35 cellular contexts compared by ENCODE assay signal in the genomic region with DNA sequence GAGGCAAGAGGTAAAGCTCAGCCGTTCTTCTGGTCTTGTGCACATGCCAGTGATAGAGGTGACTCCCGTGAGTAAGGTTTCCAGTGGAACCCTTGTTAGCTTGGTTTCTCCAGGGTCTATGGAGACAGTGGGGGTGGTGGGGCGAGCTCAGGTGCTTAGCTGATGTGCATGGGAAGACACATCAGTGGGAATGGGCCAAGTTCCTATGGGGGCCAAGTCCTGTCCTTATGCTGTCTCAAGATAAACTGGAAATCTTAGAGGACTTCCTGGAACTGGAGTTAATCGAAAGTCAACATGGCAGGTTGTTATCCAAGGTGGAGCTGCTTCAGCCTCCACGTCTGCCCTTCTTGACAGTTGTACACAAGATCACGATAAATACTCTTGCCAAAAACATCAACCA.
"Had no signal": no experiment of that assay in that cellular context is flagged by ENCODE, and none has a peak within 500 bp of the region (broad histone marks: within the 10 kb centered on the region; RNA-seq: fewer than 3 reads in every experiment).

No MANE protein-coding gene starts in this region.

- H3K36me3 ChIP-seq: adrenal gland, brain microvascular endothelial cell, breast epithelium had no signal

- H3K36me3 Mint-ChIP-seq: activated CD4-positive, alpha-beta memory T cell treated with anti-CD3 and anti-CD28 coated beads for 36 hours; activated naive CD4-positive, alpha-beta T cell treated with anti-CD3 and anti-CD28 coated beads, Interleukin-2, amount 50 U/mL, for 72 hours; activated naive CD8-positive, alpha-beta T cell treated with anti-CD3 and anti-CD28 coated beads for 36 hours; T-cell had no signal

- H3K9me3 ChIP-seq: adrenal gland, body of pancreas, breast epithelium had no signal

- H3K27ac Mint-ChIP-seq: activated B cell treated with CpG ODN at 0.5 μM for 24 hours; activated CD4-positive, alpha-beta memory T cell treated with anti-CD3 and anti-CD28 coated beads for 36 hours; activated CD8-positive, alpha-beta T cell treated with anti-CD3 and anti-CD28 coated beads for 36 hours; activated naive CD4-positive, alpha-beta T cell treated with anti-CD3 and anti-CD28 coated beads for 36 hours; activated naive CD4-positive, alpha-beta T cell treated with anti-CD3 and anti-CD28 coated beads, Interleukin-2, amount 50 U/mL, for 72 hours; activated naive CD8-positive, alpha-beta T cell treated with anti-CD3 and anti-CD28 coated beads for 36 hours; activated T-cell treated with anti-CD3 and anti-CD28 coated beads, Interleukin-2, amount 50 U/mL, for 72 hours; activated T-helper 1 cell treated with anti-CD3 and anti-CD28 coated beads, Interleukin-12 subunit alpha, Interleukin-12 subunit beta, Interleukin-2, Interleukin-4 antibody, amounts not matched to agents 30 ng/mL and 10 ng/mL and 1 ng/mL, durations not matched to agents 14 hours and 24 hours and 36 hours; activated T-helper 17 cell treated with anti-CD3 and anti-CD28 coated beads, Interleukin-2, amount 50 U/mL, for 72 hours; T-cell; T-helper 2 cell treated with Interferon-gamma antibody and Interleukin-4, amounts not matched to agents 5 μg/mL and 100 μg/mL, for 36 hours had no signal

- H3K4me3 Mint-ChIP-seq: activated B cell treated with CpG ODN at 0.5 μM for 24 hours; activated CD4-positive, alpha-beta memory T cell treated with anti-CD3 and anti-CD28 coated beads for 36 hours; activated CD8-positive, alpha-beta T cell treated with anti-CD3 and anti-CD28 coated beads for 36 hours; activated naive CD4-positive, alpha-beta T cell treated with anti-CD3 and anti-CD28 coated beads for 36 hours; activated naive CD8-positive, alpha-beta T cell treated with anti-CD3 and anti-CD28 coated beads for 36 hours; activated T-cell treated with anti-CD3 and anti-CD28 coated beads, Interleukin-2, amount 50 U/mL, for 4 hours; activated T-cell treated with anti-CD3 and anti-CD28 coated beads, Interleukin-2, amount 50 U/mL, for 72 hours; activated T-helper 1 cell treated with anti-CD3 and anti-CD28 coated beads, Interleukin-12 subunit alpha, Interleukin-12 subunit beta, Interleukin-2, Interleukin-4 antibody, amounts not matched to agents 30 ng/mL and 10 ng/mL and 1 ng/mL, durations not matched to agents 14 hours and 24 hours and 36 hours; activated T-helper 17 cell treated with anti-CD3 and anti-CD28 coated beads, Interleukin-2, amount 50 U/mL, for 72 hours; T-cell; T-helper 2 cell treated with Interferon-gamma antibody and Interleukin-4, amounts not matched to agents 5 μg/mL and 100 μg/mL, for 36 hours had no signal

- H3K4me1 ChIP-seq: adrenal gland, body of pancreas, breast epithelium had no signal

- H3K4me3 ChIP-seq: adrenal gland, body of pancreas, breast epithelium had no signal

- H3K27me3 ChIP-seq: adrenal gland, body of pancreas, brain microvascular endothelial cell, breast epithelium had no signal

- H3K4me1 Mint-ChIP-seq: activated B cell treated with CpG ODN at 0.5 μM for 24 hours; activated naive CD8-positive, alpha-beta T cell treated with anti-CD3 and anti-CD28 coated beads for 36 hours; activated T-helper 17 cell treated with anti-CD3 and anti-CD28 coated beads, Interleukin-2, amount 50 U/mL, for 72 hours; T-cell had no signal

- H3K27ac ChIP-seq: adrenal gland, body of pancreas, brain microvascular endothelial cell, breast epithelium, VCaP had no signal

- DNase-seq: activated B cell treated with CpG ODN at 0.5 μM for 24 hours; activated CD4-positive, alpha-beta memory T cell treated with anti-CD3 and anti-CD28 coated beads for 36 hours; activated CD4-positive, alpha-beta T cell treated with anti-CD3 and anti-CD28 coated beads for 48 hours; activated CD4-positive, alpha-beta T cell treated with anti-CD3 and anti-CD28 coated beads, Interleukin-2, amount 50 U/mL, for 1 hour; activated CD4-positive, alpha-beta T cell treated with anti-CD3 and anti-CD28 coated beads, Interleukin-2, amount 50 U/mL, for 4 hours; activated CD4-positive, CD25-positive, alpha-beta regulatory T cell treated with anti-CD3 and anti-CD28 coated beads, Interleukin-2, amount 50 U/mL, for 72 hours; activated CD8-positive, alpha-beta memory T cell treated with anti-CD3 and anti-CD28 coated beads, Interleukin-2, amount 50 U/mL, for 4 hours; activated CD8-positive, alpha-beta T cell treated with anti-CD3 and anti-CD28 coated beads for 36 hours; activated effector memory CD4-positive, alpha-beta T cell treated with anti-CD3 and anti-CD28 coated beads, Interleukin-2, amount 50 U/mL, for 16 hours; activated gamma-delta T cell treated with Interleukin-2 at 50 U/mL for 16 hours; activated naive CD4-positive, alpha-beta T cell; activated naive CD4-positive, alpha-beta T cell treated with anti-CD3 and anti-CD28 coated beads for 36 hours; activated naive CD4-positive, alpha-beta T cell treated with anti-CD3 and anti-CD28 coated beads, Interleukin-2, amount 50 U/mL, for 16 hours; activated naive CD8-positive, alpha-beta T cell treated with anti-CD3 and anti-CD28 coated beads for 36 hours; activated T-cell treated with anti-CD3 and anti-CD28 coated beads for 4 hours; activated T-cell treated with anti-CD3 and anti-CD28 coated beads, Interleukin-2, amount 50 U/mL, for 1 hour; activated T-cell treated with anti-CD3 and anti-CD28 coated beads, Interleukin-2, amount 50 U/mL, for 4 hours; activated T-cell treated with anti-CD3 and anti-CD28 coated beads, Interleukin-2, amount 50 U/mL, for 72 hours; adrenal gland; amniotic stem cell; aorta; body of pancreas; brain microvascular endothelial cell; central memory CD4-positive, alpha-beta T cell; T-cell; T-helper 2 cell; T-helper 9 cell had no signal

- FAIRE-seq: astrocyte, TTC549 had no signal

- ATAC-seq: activated CD8-positive, alpha-beta T cell treated with anti-CD3 and anti-CD28 coated beads for 36 hours; activated naive CD4-positive, alpha-beta T cell treated with anti-CD3 and anti-CD28 coated beads, Interleukin-2, amount 50 U/mL, for 72 hours; activated T-cell treated with anti-CD3 and anti-CD28 coated beads, Interleukin-2, amount 50 U/mL, for 4 hours; activated T-cell treated with anti-CD3 and anti-CD28 coated beads, Interleukin-2, amount 50 U/mL, for 72 hours; activated T-helper 17 cell treated with anti-CD3 and anti-CD28 coated beads, Interleukin-2, amount 50 U/mL, for 72 hours; body of pancreas; T-cell had no signal

- H3K27me3 Mint-ChIP-seq: activated CD4-positive, alpha-beta memory T cell treated with anti-CD3 and anti-CD28 coated beads for 36 hours; activated CD8-positive, alpha-beta T cell treated with anti-CD3 and anti-CD28 coated beads for 36 hours; activated naive CD8-positive, alpha-beta T cell treated with anti-CD3 and anti-CD28 coated beads for 36 hours; activated T-helper 17 cell treated with anti-CD3 and anti-CD28 coated beads, Interleukin-2, amount 50 U/mL, for 72 hours; T-cell had no signal
